In genomic region chr4:26074672-26075071, GRCh38 we compare ENCODE assay signal across 8 cellular contexts.
A peak's percentile ranks its signal among the peaks of the same experiment; 100 is the strongest.
DNase-seq lines count a peak whose midpoint lies in the region; ATAC-seq and TF ChIP-seq lines count a peak whose summit lies in the region.

No MANE protein-coding gene starts in this region.

- H3K27ac ChIP-seq in CD8-positive, alpha-beta memory T cell (ENCODE audit: low read depth, low read length) = no peak overlapping the region
- H3K27ac ChIP-seq in vagina = no peak overlapping the region

- no peaks in the 10 kb centered on the region for H3K9me3 Mint-ChIP-seq in CD8-positive, alpha-beta memory T cell
- peaks cover 13% of the 10 kb centered on the region for H3K9me3 Mint-ChIP-seq in activated T-helper 17 cell treated with anti-CD3 and anti-CD28 coated beads, Interleukin-2, amount 50 U/mL, for 72 hours

- intact Hi-C loops in vagina (cut with DNase I) = no loop called here

- H3K27me3 Mint-ChIP-seq in CD8-positive, alpha-beta memory T cell = no peaks in the 10 kb centered on the region
- H3K27me3 Mint-ChIP-seq in activated T-helper 17 cell treated with anti-CD3 and anti-CD28 coated beads, Interleukin-2, amount 50 U/mL, for 72 hours = no peaks in the 10 kb centered on the region

- peaks cover 6% of the 10 kb centered on the region for H3K4me1 ChIP-seq in CD8-positive, alpha-beta memory T cell (ENCODE audit: insufficient read depth, low read length)
- H3K4me1 ChIP-seq in vagina = no peaks in the 10 kb centered on the region

- H3K27me3 ChIP-seq in CD8-positive, alpha-beta memory T cell (ENCODE audit: insufficient read depth, low read length, poor library complexity, severe bottlenecking) = no peaks in the 10 kb centered on the region
- H3K27me3 ChIP-seq in vagina = no peaks in the 10 kb centered on the region

- H3K4me3 Mint-ChIP-seq in CD8-positive, alpha-beta memory T cell = peak overlapping the region in 2 of 7 donors; percentile 24 to 33
- peak overlapping the region; percentile 84 for H3K4me3 Mint-ChIP-seq in activated T-helper 17 cell treated with anti-CD3 and anti-CD28 coated beads, Interleukin-2, amount 50 U/mL, for 72 hours

- H3K4me3 ChIP-seq in CD8-positive, alpha-beta memory T cell (ENCODE audit: low read length) = no peak overlapping the region
- H3K4me3 ChIP-seq in vagina = no peak overlapping the region

- POLR2A ChIA-PET in CD8-positive, alpha-beta memory T cell (lab: Charles Lee) = no interaction called here

- DNase-seq in CD8-positive, alpha-beta memory T cell = no peak
- DNase-seq in putamen (ENCODE audit: low spot score) (peak; percentile 13), NCI-H524 (lab: John Stamatoyannopoulos, UW) (no peak), HK-2 (ENCODE audit: unreplicated experiment) (no peak), vagina (ENCODE audit: extremely low spot score in 2 of 2) (no peak)

- CTCF ChIA-PET in CD8-positive, alpha-beta memory T cell (lab: Charles Lee) = interaction anchor here (1.1 to 1.3 kb wide), 3 partner anchors 87 to 336 kb away, joined by 3 to 5 read pairs (median 3); no protein-coding TSS in a partner anchor

- no peaks in the 10 kb centered on the region for H3K9me3 ChIP-seq in CD8-positive, alpha-beta memory T cell (ENCODE audit: low read length)
- H3K9me3 ChIP-seq in vagina = no peaks in the 10 kb centered on the region

- TF ChIP-seq CTCF in vagina (IDR thresholded peaks at IDR 0.05) = no peak

- no peaks in the 10 kb centered on the region for H3K36me3 ChIP-seq in CD8-positive, alpha-beta memory T cell (ENCODE audit: insufficient read depth, low read length)
- no peaks in the 10 kb centered on the region for H3K36me3 ChIP-seq in vagina

- no peaks in the 10 kb centered on the region for H3K36me3 Mint-ChIP-seq in CD8-positive, alpha-beta memory T cell
- peaks cover 30% of the 10 kb centered on the region for H3K36me3 Mint-ChIP-seq in activated T-helper 17 cell treated with anti-CD3 and anti-CD28 coated beads, Interleukin-2, amount 50 U/mL, for 72 hours (ENCODE audit: low read depth)

- no peak for TF ChIP-seq POLR2A in vagina (IDR thresholded peaks at IDR 0.05)

- peaks cover 27 to 31% (median 30%) of the 10 kb centered on the region in 3 donors for H3K4me1 Mint-ChIP-seq in CD8-positive, alpha-beta memory T cell
- peaks cover 45% of the 10 kb centered on the region for H3K4me1 Mint-ChIP-seq in activated T-helper 17 cell treated with anti-CD3 and anti-CD28 coated beads, Interleukin-2, amount 50 U/mL, for 72 hours

- H3K27ac Mint-ChIP-seq in CD8-positive, alpha-beta memory T cell = peak overlapping the region in 5 of 8 donors; percentile 16 to 70 (median 55)
- H3K27ac Mint-ChIP-seq in activated T-helper 17 cell treated with anti-CD3 and anti-CD28 coated beads, Interleukin-2, amount 50 U/mL, for 72 hours = peak overlapping the region; percentile 99

- peak; percentile 82 for ATAC-seq in GM21360 (IDR thresholded peaks at IDR 0.05; ENCODE audit: unreplicated experiment)
- peak; percentile 55 for ATAC-seq in HG03558 (IDR thresholded peaks at IDR 0.05; ENCODE audit: extremely low read depth, unreplicated experiment)
- ATAC-seq in activated T-helper 17 cell treated with anti-CD3 and anti-CD28 coated beads, Interleukin-2, amount 50 U/mL, for 72 hours (replicated peaks) = peak; percentile 48
